ENCODE assay signal across 9 cellular contexts in genomic region chr3:48564022-48564421, GRCh38. TPM values are rescaled to one million over a fixed set of nuclear protein-coding genes. Genes with fewer than 3 reads are reported as not detected.
DNase-seq lines count a peak whose midpoint lies in the region; ATAC-seq and TF ChIP-seq lines count a peak whose summit lies in the region.
"Had no signal": no experiment of that assay in that cellular context is flagged by ENCODE, and none has a peak within 500 bp of the region (broad histone marks: within the 10 kb centered on the region; RNA-seq: fewer than 3 reads in every experiment).

No MANE protein-coding gene starts in this region.

- no peak overlapping the region for H3K4me3 Mint-ChIP-seq in stimulated activated naive CD8-positive, alpha-beta T cell treated with anti-CD3 and anti-CD28 coated beads, Interleukin-15, amount 100 ng/mL, for 72 hours
- peak overlapping the region; percentile 33 to 74 (median 48) for H3K4me3 Mint-ChIP-seq in immature natural killer cell
- no peak overlapping the region for H3K4me3 Mint-ChIP-seq in endodermal cell

- DNase-seq in stimulated activated naive CD8-positive, alpha-beta T cell treated with anti-CD3 and anti-CD28 coated beads, Interleukin-15, Interleukin-2, amounts not matched to agents 100 U/mL and 50 U/mL, for 24 hours, result peak; percentile 68
- DNase-seq in stimulated activated naive CD8-positive, alpha-beta T cell treated with anti-CD3 and anti-CD28 coated beads, Interleukin-15, amount 100 ng/mL, for 72 hours, result no peak
- peak; percentile 48 for DNase-seq in activated CD8-positive, alpha-beta memory T cell treated with anti-CD3 and anti-CD28 coated beads, Interleukin-2, amount 50 U/mL, for 4 hours
- peak; percentile 70 to 86 (median 76) for DNase-seq in immature natural killer cell
- DNase-seq in tibial artery, result peak; percentile 50 to 78
- no peak for DNase-seq in germinal center (ENCODE audit: low spot score)
- no peak for DNase-seq in endodermal cell
- DNase-seq in activated CD4-positive, alpha-beta T cell treated with anti-CD3 and anti-CD28 coated beads, Interleukin-2, amount 50 U/mL, for 4 hours, result no peak

- H3K9me3 ChIP-seq in tibial artery (no peaks in the 10 kb centered on the region), endodermal cell (ENCODE audit: control insufficient read depth, low read length) (no peaks in the 10 kb centered on the region)
- H3K9me3 ChIP-seq: right lobe of liver had no signal

- H3K27me3 Mint-ChIP-seq in stimulated activated naive CD8-positive, alpha-beta T cell treated with anti-CD3 and anti-CD28 coated beads, Interleukin-15, amount 100 ng/mL, for 72 hours, result no peaks in the 10 kb centered on the region
- H3K27me3 Mint-ChIP-seq in immature natural killer cell (ENCODE audit: low read depth in 3 of 3) (peaks cover under 1 to 7% (median 2%) of the 10 kb centered on the region in 3 donors), endodermal cell (ENCODE audit: insufficient read depth) (no peaks in the 10 kb centered on the region)

- H3K36me3 Mint-ChIP-seq in immature natural killer cell (no peaks in the 10 kb centered on the region), endodermal cell (ENCODE audit: low read depth) (no peaks in the 10 kb centered on the region)

- peaks cover 0 to 30% (median 20%) of the 10 kb centered on the region in 4 donors for H3K4me1 ChIP-seq in tibial artery
- H3K4me1 ChIP-seq in endodermal cell (ENCODE audit: control insufficient read depth, insufficient read depth, low read length), result peaks cover 5% of the 10 kb centered on the region
- H3K4me1 ChIP-seq: right lobe of liver had no signal

- no peaks in the 10 kb centered on the region for H3K9me3 Mint-ChIP-seq in stimulated activated naive CD8-positive, alpha-beta T cell treated with anti-CD3 and anti-CD28 coated beads, Interleukin-15, amount 100 ng/mL, for 72 hours
- H3K9me3 Mint-ChIP-seq in immature natural killer cell, result no peaks in the 10 kb centered on the region
- H3K9me3 Mint-ChIP-seq in endodermal cell, result no peaks in the 10 kb centered on the region

- peak overlapping the region in 1 of 2 donors; percentile 51 for H3K27ac Mint-ChIP-seq in stimulated activated naive CD8-positive, alpha-beta T cell treated with anti-CD3 and anti-CD28 coated beads, Interleukin-15, amount 100 ng/mL, for 72 hours
- H3K27ac Mint-ChIP-seq in immature natural killer cell (peak overlapping the region; percentile 84 to 96 (median 90)), endodermal cell (no peak overlapping the region)

- no peaks in the 10 kb centered on the region for H3K36me3 ChIP-seq in tibial artery
- no peaks in the 10 kb centered on the region for H3K36me3 ChIP-seq in endodermal cell (ENCODE audit: control insufficient read depth, insufficient read depth, low read length)
- H3K36me3 ChIP-seq: right lobe of liver had no signal

- H3K4me3 ChIP-seq in tibial artery (no peak overlapping the region), endodermal cell (ENCODE audit: low read length) (no peak overlapping the region)
- H3K4me3 ChIP-seq: right lobe of liver had no signal

- 86 to 100% methylated on average over 1 to 10 of the region's 10 CpGs for WGBS in endodermal cell (ENCODE audit: insufficient coverage in 1 of 2, insufficient read length in 1 of 2), 2 experiments

- H3K27ac ChIP-seq in tibial artery, result no peak overlapping the region
- no peak overlapping the region for H3K27ac ChIP-seq in endodermal cell (ENCODE audit: low read depth, low read length)
- H3K27ac ChIP-seq: right lobe of liver had no signal

- ATAC-seq in stimulated activated naive CD8-positive, alpha-beta T cell treated with anti-CD3 and anti-CD28 coated beads, Interleukin-15, Interleukin-2, amounts not matched to agents 100 U/mL and 50 U/mL, for 24 hours, result peak; percentile 41
- no peak for ATAC-seq in stimulated activated naive CD8-positive, alpha-beta T cell treated with anti-CD3 and anti-CD28 coated beads, Interleukin-15, amount 100 ng/mL, for 72 hours

- TF ChIP-seq CTCF in tibial artery (IDR thresholded peaks at IDR 0.05), result no peak
- no peak for TF ChIP-seq CTCF in endodermal cell (conservative IDR thresholded peaks at IDR 0.05)

- peaks cover 35% of the 10 kb centered on the region for H3K4me1 Mint-ChIP-seq in stimulated activated naive CD8-positive, alpha-beta T cell treated with anti-CD3 and anti-CD28 coated beads, Interleukin-15, amount 100 ng/mL, for 72 hours
- H3K4me1 Mint-ChIP-seq in immature natural killer cell, result peaks cover 15 to 23% of the 10 kb centered on the region in 2 donors
- peaks cover 30% of the 10 kb centered on the region for H3K4me1 Mint-ChIP-seq in endodermal cell

- intact Hi-C loops in tibial artery (cut with DNase I; ENCODE audit: low total_unique reads), result no loop called here

- H3K27me3 ChIP-seq in tibial artery (no peaks in the 10 kb centered on the region), endodermal cell (ENCODE audit: control insufficient read depth, insufficient read depth, low read length, poor library complexity, severe bottlenecking) (no peaks in the 10 kb centered on the region)
- H3K27me3 ChIP-seq: right lobe of liver had no signal

- H3K9ac ChIP-seq in endodermal cell (ENCODE audit: extremely low read depth, low read length, poor library complexity, severe bottlenecking), result no peak overlapping the region

RNA-seq across cellular contexts. Expression of gene UCN2, which starts 0.4 kb away (rescaled TPM):
- not detected for polyA plus RNA-seq in immature natural killer cell
- total RNA-seq in endodermal cell, result not detected
- polyA plus RNA-seq in endodermal cell (2013, experiment 1 of 2), result 0.36 TPM
- 0.54 TPM for polyA plus RNA-seq in endodermal cell (2013, experiment 2 of 2)
- total RNA-seq: right lobe of liver had no signal

RNA-seq across cellular contexts. Expression of gene PFKFB4, which starts 7.4 kb away (rescaled TPM):
- polyA plus RNA-seq in immature natural killer cell, result under 1 TPM in 2 of 3 donors, not detected in 1; 0.17 to 0.78 TPM
- total RNA-seq in endodermal cell, result 10 to 100 TPM; 12.6 to 19.0 TPM
- polyA plus RNA-seq in endodermal cell (2013, experiment 1 of 2), result 26.7 TPM
- 25.9 TPM for polyA plus RNA-seq in endodermal cell (2013, experiment 2 of 2)

RNA-seq across cellular contexts. Expression of gene COL7A1, which starts 31.1 kb away (rescaled TPM):
- polyA plus RNA-seq in immature natural killer cell, result not detected
- 10 to 100 TPM; 15.7 to 16.6 TPM for total RNA-seq in endodermal cell
- polyA plus RNA-seq in endodermal cell (2013, experiment 1 of 2), result 18.7 TPM
- 24.0 TPM for polyA plus RNA-seq in endodermal cell (2013, experiment 2 of 2)

RNA-seq across cellular contexts. Expression of gene UQCRC1, which starts 45.4 kb away (rescaled TPM):
- polyA plus RNA-seq in immature natural killer cell, result 100 to 1,000 TPM; 189 to 544 (median 231) TPM
- total RNA-seq in endodermal cell, result 100 to 1,000 TPM; 231 to 289 TPM
- polyA plus RNA-seq in endodermal cell (2013, experiment 1 of 2), result 272 TPM
- 265 TPM for polyA plus RNA-seq in endodermal cell (2013, experiment 2 of 2)

RNA-seq across cellular contexts. Expression of gene TMEM89, which starts 57.5 kb away (rescaled TPM):
- not detected for polyA plus RNA-seq in immature natural killer cell
- under 1 TPM in 1 of 2 donors, not detected in 1; 0.57 TPM for total RNA-seq in endodermal cell
- 0.39 TPM for polyA plus RNA-seq in endodermal cell (2013, experiment 1 of 2)
- not detected for polyA plus RNA-seq in endodermal cell (2013, experiment 2 of 2)
- total RNA-seq: right lobe of liver had no signal

Comparison
In these comparisons a context has a peak if more than half of its experiments do, and no peak if none do; other contexts are left out.
1. DNase-seq: peak in stimulated activated naive CD8-positive, alpha-beta T cell treated with anti-CD3 and anti-CD28 coated beads, Interleukin-15, Interleukin-2, amounts not matched to agents 100 U/mL and 50 U/mL, for 24 hours (single experiment), activated CD8-positive, alpha-beta memory T cell treated with anti-CD3 and anti-CD28 coated beads, Interleukin-2, amount 50 U/mL, for 4 hours (single experiment), immature natural killer cell (3 of 3) and tibial artery (2 of 2); none in stimulated activated naive CD8-positive, alpha-beta T cell treated with anti-CD3 and anti-CD28 coated beads, Interleukin-15, amount 100 ng/mL, for 72 hours (0 of 2), germinal center (single experiment), endodermal cell (single experiment) and activated CD4-positive, alpha-beta T cell treated with anti-CD3 and anti-CD28 coated beads, Interleukin-2, amount 50 U/mL, for 4 hours (0 of 2).
2. H3K4me3 Mint-ChIP-seq: peak in immature natural killer cell (5 of 5); none in stimulated activated naive CD8-positive, alpha-beta T cell treated with anti-CD3 and anti-CD28 coated beads, Interleukin-15, amount 100 ng/mL, for 72 hours (0 of 2) and endodermal cell (single experiment).